18 cellular contexts compared by ENCODE assay signal in genomic region chr1:36107394-36107793, GRCh38. TPM values are rescaled to one million over a fixed set of nuclear protein-coding genes. Genes with fewer than 3 reads are reported as not detected.
DNase-seq lines count a peak whose midpoint lies in the region; ATAC-seq lines count a peak whose summit lies in the region.
"Had no signal": no experiment of that assay in that cellular context is flagged by ENCODE, and none has a peak within 500 bp of the region (broad histone marks: within the 10 kb centered on the region; RNA-seq: fewer than 3 reads in every experiment).

No MANE protein-coding gene starts in this region.

- H3K4ac ChIP-seq in neuronal stem cell (ENCODE audit: low read length) = no peak overlapping the region

- H3K9me3 ChIP-seq in neuronal stem cell (replicated peaks in 1 of 2; ENCODE audit: control insufficient read depth in 2 of 2, insufficient read depth in 1 of 2, low read depth in 1 of 2, low read length in 2 of 2) = no peaks in the 10 kb centered on the region
- H3K9me3 ChIP-seq: A549, Caco-2, SJSA1 had no signal

- DNase-seq in AG20443 (ENCODE audit: low spot score) (peak; percentile 48), H7 (peak; percentile 43), ecto neural progenitor cell (ENCODE audit: low spot score) (peak; percentile 29), neuronal stem cell (ENCODE audit: low spot score) (no peak), activated gamma-delta T cell treated with Interleukin-2 at 50 U/mL for 16 hours (no peak), NCI-H748 treated with DMSO at 0.1 percent for 48 hours (lab: John Stamatoyannopoulos, UW) (no peak)
- no peak for DNase-seq in activated effector memory CD4-positive, alpha-beta T cell treated with anti-CD3 and anti-CD28 coated beads, Interleukin-2, amount 50 U/mL, for 16 hours
- DNase-seq: Caco-2, Kasumi-1, NCI-H1417, NCI-H187 treated with DMSO at 0.1 percent for 48 hours, NCI-H446 treated with DMSO at 0.1 percent for 48 hours, PC-9 had no signal

- H2BK12ac ChIP-seq in neuronal stem cell (ENCODE audit: low read length) = no peak overlapping the region

- H2BK5ac ChIP-seq in neuronal stem cell (ENCODE audit: low read length) = no peak overlapping the region

- no peaks in the 10 kb centered on the region for H3K4me1 ChIP-seq in neuronal stem cell (ENCODE audit: control insufficient read depth in 2 of 2, insufficient read depth in 1 of 2, low read depth in 1 of 2, low read length in 2 of 2)
- H3K4me1 ChIP-seq: A549, Caco-2 had no signal

- no peak overlapping the region for H2BK120ac ChIP-seq in neuronal stem cell (ENCODE audit: low read depth, low read length)

- H3K79me1 ChIP-seq in neuronal stem cell (ENCODE audit: low read depth, low read length) = no peaks in the 10 kb centered on the region

- peak overlapping the region; percentile 16 for H3K18ac ChIP-seq in neuronal stem cell (ENCODE audit: low read length)

- no peak overlapping the region for H2AK5ac ChIP-seq in neuronal stem cell (ENCODE audit: low read depth, low read length)

- H3K9ac ChIP-seq in neuronal stem cell (ENCODE audit: low read depth, low read length, poor library complexity) = no peak overlapping the region

- no peak overlapping the region for H4K8ac ChIP-seq in neuronal stem cell (ENCODE audit: low read depth, low read length)

- H3K4me3 ChIP-seq in H7 (ENCODE audit: insufficient read depth, low read depth, low read length) (no peak overlapping the region), neuronal stem cell (ENCODE audit: low read length in 2 of 2) (no peak overlapping the region)
- H3K4me3 ChIP-seq: A549, PC-9, SJSA1 had no signal

- H3K27ac ChIP-seq in neuronal stem cell (replicated peaks; ENCODE audit: low read length) = no peak overlapping the region
- H3K27ac ChIP-seq: A549, HL-60, PC-9, SJSA1 had no signal

- no peaks in the 10 kb centered on the region for H3K36me3 ChIP-seq in H7 (replicated peaks; ENCODE audit: control insufficient read depth, insufficient read depth, low read length)
- no peaks in the 10 kb centered on the region for H3K36me3 ChIP-seq in neuronal stem cell (replicated peaks in 1 of 2; ENCODE audit: control insufficient read depth in 2 of 2, insufficient read depth in 2 of 2, low read length in 2 of 2)
- H3K36me3 ChIP-seq: SJSA1 had no signal

- H3K27me3 ChIP-seq in H7 (ENCODE audit: control insufficient read depth, insufficient read depth, low read length) = no peaks in the 10 kb centered on the region
- H3K27me3 ChIP-seq in neuronal stem cell (ENCODE audit: control insufficient read depth in 3 of 3, insufficient read depth in 3 of 3, low read depth in 1 of 3, low read length in 3 of 3) = peaks cover 0 to 15% (median 0%) of the 10 kb centered on the region in 3 experiments
- H3K27me3 ChIP-seq: SJSA1 had no signal

- no peak overlapping the region for H4K91ac ChIP-seq in neuronal stem cell (ENCODE audit: low read depth, low read length, poor library complexity)

- WGBS in neuronal stem cell (ENCODE audit: extremely low coverage in 2 of 2, insufficient read length in 2 of 2, insufficient replicate concordance in 1 of 2), 2 donors = no CpG with 5 or more reads among the region's 9 CpGs

- no peak overlapping the region for H2AFZ ChIP-seq in neuronal stem cell (ENCODE audit: low read length)
- H2AFZ ChIP-seq: PC-9 had no signal

- H3K23ac ChIP-seq in neuronal stem cell (ENCODE audit: low read depth, low read length, poor library complexity) = no peak overlapping the region

- H3K4me2 ChIP-seq in neuronal stem cell (ENCODE audit: insufficient read depth, low read length, poor library complexity, severe bottlenecking) = no peak overlapping the region
- H3K4me2 ChIP-seq: A549, PC-9 had no signal

- ATAC-seq in GM21381 (IDR thresholded peaks at IDR 0.05; ENCODE audit: unreplicated experiment) = no peak

- no peak overlapping the region for H2BK15ac ChIP-seq in neuronal stem cell (ENCODE audit: low read length)

- H3K14ac ChIP-seq in neuronal stem cell (ENCODE audit: low read length) = no peak overlapping the region

RNA-seq across cellular contexts. Expression of gene COL8A2, which starts 17.6 kb away (rescaled TPM):
- 1.6 TPM in 2 replicates for total RNA-seq in H7 (2014; rRNA removed; shearing (Covaris generic))
- 0.01 TPM for polyA plus RNA-seq in neuronal stem cell (2013, experiment 1 of 2)
- 0.01 TPM for polyA plus RNA-seq in neuronal stem cell (2013, experiment 2 of 2)
- polyA plus RNA-seq: IgD-negative memory B cell had no signal

RNA-seq across cellular contexts. Expression of gene ADPRS, which starts 18.7 kb away (rescaled TPM):
- total RNA-seq in H7 (2014; rRNA removed; shearing (Covaris generic)) = 112 and 116 TPM in 2 replicates
- 16.0 TPM for polyA plus RNA-seq in neuronal stem cell (2013, experiment 1 of 2)
- polyA plus RNA-seq in neuronal stem cell (2013, experiment 2 of 2) = 16.7 TPM

RNA-seq across cellular contexts. Expression of gene TEKT2, which starts 23.5 kb away (rescaled TPM):
- total RNA-seq in H7 (2014; rRNA removed; shearing (Covaris generic)) = 1.0 and 1.2 TPM in 2 replicates
- polyA plus RNA-seq in neuronal stem cell (2013, experiment 1 of 2) = 8.2 TPM
- polyA plus RNA-seq in neuronal stem cell (2013, experiment 2 of 2) = 8.4 TPM
- total RNA-seq: Caco-2, SJSA1 had no signal
- polyA plus RNA-seq: IgD-negative memory B cell had no signal

RNA-seq across cellular contexts. Expression of gene TRAPPC3, which starts 41.9 kb away (rescaled TPM):
- total RNA-seq in H7 (2014; rRNA removed; shearing (Covaris generic)) = 97.3 and 111 TPM in 2 replicates
- polyA plus RNA-seq in neuronal stem cell (2013, experiment 1 of 2) = 49.3 TPM
- 51.1 TPM for polyA plus RNA-seq in neuronal stem cell (2013, experiment 2 of 2)

RNA-seq across cellular contexts. Expression of gene MAP7D1, which starts 48.6 kb away (rescaled TPM):
- 146 TPM in 2 replicates for total RNA-seq in H7 (2014; rRNA removed; shearing (Covaris generic))
- 101 TPM for polyA plus RNA-seq in neuronal stem cell (2013, experiment 1 of 2)
- polyA plus RNA-seq in neuronal stem cell (2013, experiment 2 of 2) = 97.7 TPM

Comparison
In these comparisons a context has a peak if more than half of its experiments do, and no peak if none do; other contexts are left out.
1. DNase-seq: peak in AG20443 (single experiment), H7 (single experiment) and ecto neural progenitor cell (single experiment); none in neuronal stem cell (single experiment), activated effector memory CD4-positive, alpha-beta T cell treated with anti-CD3 and anti-CD28 coated beads, Interleukin-2, amount 50 U/mL, for 16 hours (single experiment), activated gamma-delta T cell treated with Interleukin-2 at 50 U/mL for 16 hours (single experiment) and NCI-H748 treated with DMSO at 0.1 percent for 48 hours (single experiment).